ENCODE assay signal across 22 cellular contexts in the genomic region with DNA sequence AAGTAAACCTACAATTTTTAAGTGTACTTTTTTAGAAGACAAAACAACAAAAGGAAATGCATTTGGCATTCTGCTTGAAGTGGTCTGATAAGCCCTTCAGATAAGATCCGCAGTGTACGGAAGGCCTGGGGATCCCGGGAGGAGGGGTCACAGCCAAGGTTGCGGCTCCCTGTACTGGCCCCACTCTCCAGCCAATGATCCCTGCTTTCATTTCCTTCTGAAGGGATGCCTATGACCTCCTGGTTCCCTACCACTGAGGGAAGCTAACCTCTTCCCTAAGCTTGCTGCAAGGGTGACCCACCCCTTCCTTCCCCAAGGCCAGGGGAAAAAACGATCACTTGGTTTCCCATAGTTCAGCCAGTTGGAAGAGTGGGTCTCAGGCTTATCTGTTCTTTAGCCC. TPM values are rescaled to one million over a fixed set of nuclear protein-coding genes. Genes with fewer than 3 reads are reported as not detected.
DNase-seq lines count a peak whose midpoint lies in the region; ATAC-seq, FAIRE-seq and TF ChIP-seq lines count a peak whose summit lies in the region.
"Had no signal": no experiment of that assay in that cellular context is flagged by ENCODE, and none has a peak within 500 bp of the region (broad histone marks: within the 10 kb centered on the region; RNA-seq: fewer than 3 reads in every experiment).

No MANE protein-coding gene starts in this region.

- H3K4me3 ChIP-seq in liver (ENCODE audit: low read depth in 1 of 3, low read length in 3 of 3) (no peak overlapping the region), HepG2 (replicated peaks in 1 of 3; ENCODE audit: insufficient read depth in 1 of 3, low read depth in 2 of 3, low read length in 3 of 3) (no peak overlapping the region), left ventricle myocardium inferior (peak overlapping the region; percentile 17), muscle layer of duodenum (ENCODE audit: low read depth in 1 of 2, low read length in 2 of 2) (no peak overlapping the region), vagina (no peak overlapping the region), hepatocyte (no peak overlapping the region), body of pancreas (no peak overlapping the region)
- H3K4me3 ChIP-seq: GM12878, SJSA1 had no signal

- H2AFZ ChIP-seq in HepG2 (ENCODE audit: low read length) (no peak overlapping the region), hepatocyte (no peak overlapping the region)

- 71% methylated on average over 5 of the region's 5 CpGs for WGBS in liver
- 26% methylated on average over 5 of the region's 5 CpGs for WGBS in HepG2 (ENCODE audit: low lambda C conversion rate)
- 52% methylated on average over 5 of the region's 5 CpGs for WGBS in hepatocyte (ENCODE audit: low lambda C conversion rate, missing lambda C conversion rate)
- WGBS in body of pancreas, 2 donors, result 18 to 24% methylated on average over 5 of the region's 5 CpGs

- H3K4me1 ChIP-seq in liver (ENCODE audit: control insufficient read depth in 4 of 4, insufficient read depth in 4 of 4, low read length in 3 of 4) (peaks cover 0 to 22% (median 6%) of the 10 kb centered on the region in 4 donors), HepG2 (ENCODE audit: insufficient read depth, low read length) (no peaks in the 10 kb centered on the region), left ventricle myocardium inferior (peaks cover 97% of the 10 kb centered on the region), muscle layer of duodenum (ENCODE audit: control insufficient read depth in 1 of 2, insufficient read depth in 2 of 2, low read length in 2 of 2) (peaks cover 3 to 43% of the 10 kb centered on the region in 2 donors), vagina (peaks cover 43% of the 10 kb centered on the region), hepatocyte (ENCODE audit: insufficient read depth) (peaks cover 22% of the 10 kb centered on the region), body of pancreas (peaks cover 5% of the 10 kb centered on the region)

- H3K36me3 ChIP-seq in liver (ENCODE audit: control insufficient read depth in 4 of 4, insufficient read depth in 3 of 4, low read depth in 1 of 4, low read length in 3 of 4) (no peaks in the 10 kb centered on the region), HepG2 (replicated peaks in 1 of 2; ENCODE audit: control insufficient read depth in 1 of 2, insufficient read depth in 2 of 2, low read length in 2 of 2) (no peaks in the 10 kb centered on the region), left ventricle myocardium inferior (no peaks in the 10 kb centered on the region), muscle layer of duodenum (ENCODE audit: control insufficient read depth in 1 of 2, insufficient read depth in 2 of 2, low read length in 2 of 2) (no peaks in the 10 kb centered on the region), vagina (no peaks in the 10 kb centered on the region), hepatocyte (replicated peaks; ENCODE audit: insufficient read depth, low read depth) (no peaks in the 10 kb centered on the region), body of pancreas (replicated peaks in 1 of 2; ENCODE audit: insufficient read depth in 1 of 2, low read depth in 2 of 2) (no peaks in the 10 kb centered on the region)

- no TSS peak for BruUV-seq in HepG2 (replicated peaks; lab: Mats Ljungman, UMichigan)

- TF ChIP-seq RAD21 in liver (IDR thresholded peaks at IDR 0.05) (no peak), HepG2 (CRISPR knock-in tag; IDR thresholded peaks at IDR 0.05) (no peak)

- H3K4me2 ChIP-seq in HepG2 (ENCODE audit: low read depth, low read length) (no peak overlapping the region), hepatocyte (no peak overlapping the region)

- no peak for ATAC-seq in HepG2
- no peak for ATAC-seq in body of pancreas
- ATAC-seq: activated T-helper 17 cell treated with anti-CD3 and anti-CD28 coated beads, Interleukin-2, amount 50 U/mL, for 72 hours; GM12878 had no signal

- no peak for TF ChIP-seq POLR2A in HepG2 (IDR thresholded peaks at IDR 0.05; ENCODE audit: insufficient read depth in 1 of 2, low read depth in 2 of 2, low read length in 2 of 2)
- TF ChIP-seq POLR2A in vagina (IDR thresholded peaks at IDR 0.05), result no peak
- TF ChIP-seq POLR2A in body of pancreas (IDR thresholded peaks at IDR 0.05), result no peak

- no peak for TF ChIP-seq CTCF in liver (IDR thresholded peaks at IDR 0.05; ENCODE audit: low read depth, low read length, missing input control)
- no peak for TF ChIP-seq CTCF in HepG2 (CRISPR knock-in tag; IDR thresholded peaks at IDR 0.05)
- no peak for TF ChIP-seq CTCF in left ventricle myocardium inferior (IDR thresholded peaks at IDR 0.05; ENCODE audit: borderline replicate concordance)
- TF ChIP-seq CTCF in vagina (IDR thresholded peaks at IDR 0.05), result no peak
- no peak for TF ChIP-seq CTCF in hepatocyte (IDR thresholded peaks at IDR 0.05; ENCODE audit: poor library complexity)
- no peak for TF ChIP-seq CTCF in body of pancreas (IDR thresholded peaks at IDR 0.05)

- CTCF ChIA-PET in HepG2 (lab: Yijun Ruan, JAX; ENCODE audit: low intra/inter-chr PET ratio, low total read pairs), result no interaction called here

- TF ChIP-seq EP300 in HepG2 (IDR thresholded peaks at IDR 0.05; ENCODE audit: low read depth in 2 of 2, low read length in 2 of 2), result no peak
- no peak for TF ChIP-seq EP300 in HepG2 (CRISPR knock-in tag; IDR thresholded peaks at IDR 0.05; ENCODE audit: borderline replicate concordance)

- H4K20me1 ChIP-seq in HepG2 (ENCODE audit: insufficient read depth, low read length) (no peaks in the 10 kb centered on the region), hepatocyte (ENCODE audit: insufficient read depth, poor library complexity, severe bottlenecking) (no peaks in the 10 kb centered on the region)

- H3K9me2 ChIP-seq in hepatocyte (replicated peaks; ENCODE audit: insufficient read depth), result no peaks in the 10 kb centered on the region

- H3K9ac ChIP-seq in liver (ENCODE audit: low read depth in 1 of 2, low read length in 2 of 2) (no peak overlapping the region), HepG2 (ENCODE audit: insufficient read depth, low read depth, low read length) (no peak overlapping the region)

- H3K27ac ChIP-seq in liver (ENCODE audit: low read depth in 1 of 2, low read length in 2 of 2) (peak overlapping the region in 1 of 2 donors; percentile 24), HepG2 (ENCODE audit: extremely low read length, insufficient read depth, low read length) (no peak overlapping the region), left ventricle myocardium inferior (replicated peaks) (peak overlapping the region; percentile 95), muscle layer of duodenum (ENCODE audit: low read length) (peak overlapping the region; percentile 10), vagina (peak overlapping the region; percentile 27), hepatocyte (no peak overlapping the region), body of pancreas (no peak overlapping the region)
- H3K27ac ChIP-seq: SJSA1, VCaP had no signal

- no peak for FAIRE-seq in HepG2 (lab: Jason Lieb, UNC)
- FAIRE-seq: GM12878 had no signal

- DNase-seq in HepG2 (ENCODE audit: low spot score), result no peak
- DNase-seq in left ventricle myocardium inferior, result no peak
- DNase-seq in vagina (ENCODE audit: extremely low spot score in 2 of 2), result no peak
- DNase-seq in hepatocyte (ENCODE audit: low spot score), result no peak
- no peak for DNase-seq in body of pancreas
- no peak for DNase-seq in NCI-H1930 (lab: John Stamatoyannopoulos, UW)
- DNase-seq: activated CD8-positive, alpha-beta memory T cell treated with anti-CD3 and anti-CD28 coated beads, Interleukin-2, amount 50 U/mL, for 4 hours; activated naive CD8-positive, alpha-beta T cell treated with anti-CD3 and anti-CD28 coated beads for 36 hours; DMS79; effector memory CD4-positive, alpha-beta T cell; glutamatergic neuron; NCI-H1092; NCI-H2081 treated with DMSO at 0.1 percent for 48 hours; NCI-H446 treated with DMSO at 0.1 percent for 48 hours; occipital lobe had no signal

- POLR2A ChIA-PET in HepG2 (lab: Yijun Ruan, JAX), result no interaction called here

- in situ Hi-C loops in HepG2 (cut with HindIII; ENCODE audit: extremely low pct_ligation_motif_present, low pct_unique_long_range_greater_than_20kb), result no loop called here

- H3K27me3 ChIP-seq in liver (ENCODE audit: control insufficient read depth in 4 of 4, insufficient read depth in 4 of 4, low read length in 3 of 4) (peaks cover 0 to 3% (median 0%) of the 10 kb centered on the region in 4 donors), HepG2 (ENCODE audit: control insufficient read depth in 1 of 2, insufficient read depth in 2 of 2, low read length in 2 of 2) (peaks cover 5 to 48% of the 10 kb centered on the region in 2 experiments; a peak in 4 of 5 replicates), left ventricle myocardium inferior (ENCODE audit: low read depth) (peaks cover 7% of the 10 kb centered on the region), muscle layer of duodenum (ENCODE audit: low read depth, low read length) (no peaks in the 10 kb centered on the region), vagina (no peaks in the 10 kb centered on the region), hepatocyte (peaks cover 6% of the 10 kb centered on the region), body of pancreas (no peaks in the 10 kb centered on the region)
- H3K27me3 ChIP-seq: SJSA1 had no signal

- H3K79me2 ChIP-seq in HepG2 (ENCODE audit: insufficient read depth, low read length) (no peaks in the 10 kb centered on the region), hepatocyte (peaks cover 30% of the 10 kb centered on the region)

- H3K9me3 ChIP-seq in liver (ENCODE audit: control insufficient read depth in 4 of 4, low read length in 3 of 4) (no peaks in the 10 kb centered on the region), HepG2 (ENCODE audit: low read length) (no peaks in the 10 kb centered on the region), left ventricle myocardium inferior (replicated peaks) (no peaks in the 10 kb centered on the region), muscle layer of duodenum (ENCODE audit: control insufficient read depth in 1 of 2, low read length in 2 of 2) (no peaks in the 10 kb centered on the region), vagina (no peaks in the 10 kb centered on the region), hepatocyte (ENCODE audit: low read depth) (no peaks in the 10 kb centered on the region), body of pancreas (no peaks in the 10 kb centered on the region)
- H3K9me3 ChIP-seq: SJSA1 had no signal

- intact Hi-C loops in HepG2 (cut with micrococcal nuclease; ENCODE audit: unreplicated experiment), result no loop called here
- intact Hi-C loops in left ventricle myocardium inferior (cut with micrococcal nuclease), result no loop called here
- intact Hi-C loops in vagina (cut with DNase I), result no loop called here
- intact Hi-C loops in body of pancreas (cut with DNase I), result no loop called here

RNA-seq across cellular contexts. Expression of gene DENND2A, which starts 5.3 kb away (rescaled TPM):
- 1 to 10 TPM; 3.0 to 7.4 TPM for total RNA-seq in liver
- 1 to 10 TPM; 1.2 to 1.6 TPM for polyA plus RNA-seq in liver
- total RNA-seq in HepG2 (2016; rRNA removed; fragmentation: Illumina TruSeq; extraction: Trizol), result not detected in 2 replicates
- 0.09 and 0.10 TPM in 2 replicates for total RNA-seq in HepG2 (2016; cell fraction: cytosol; rRNA removed; fragmentation: Illumina TruSeq; extraction: Trizol; ENCODE audit: low read depth)
- total RNA-seq in HepG2 (2016; cell fraction: insoluble cytoplasmic fraction; rRNA removed; fragmentation: Illumina TruSeq; extraction: Trizol), result not detected in 2 replicates
- total RNA-seq in HepG2 (2016; cell fraction: membrane; rRNA removed; fragmentation: Illumina TruSeq; extraction: Trizol), result not detected in 2 replicates
- not detected in 2 replicates for total RNA-seq in HepG2 (2016; cell fraction: nucleus; rRNA removed; fragmentation: Illumina TruSeq; extraction: Trizol)
- 0.12 TPM in 1 of 2 replicates, not detected in the other for polyA plus RNA-seq in HepG2 (2011; rRNA removed)
- 0.05 TPM in 1 of 2 replicates, not detected in the other for polyA plus RNA-seq in HepG2 (2011; cell fraction: cytosol; rRNA removed)
- not detected in 2 replicates for polyA plus RNA-seq in HepG2 (2011; cell fraction: nucleus; rRNA removed)
- polyA plus RNA-seq in HepG2 (2012), result 0.04 and 0.13 TPM in 2 replicates
- 0.02 TPM in 1 of 2 replicates, not detected in the other for polyA plus RNA-seq in HepG2 (2016; cell fraction: cytosol; fragmentation: Illumina TruSeq; extraction: Trizol; ENCODE audit: low read depth)
- polyA plus RNA-seq in HepG2 (2016; cell fraction: insoluble cytoplasmic fraction; fragmentation: Illumina TruSeq; extraction: Trizol; ENCODE audit: low read depth), result not detected in 2 replicates
- polyA plus RNA-seq in HepG2 (2016; cell fraction: membrane; fragmentation: Illumina TruSeq; extraction: Trizol; ENCODE audit: low read depth), result not detected in 2 replicates
- not detected in 2 replicates for polyA plus RNA-seq in HepG2 (2016; cell fraction: nucleus; fragmentation: Illumina TruSeq; extraction: Trizol; ENCODE audit: insufficient read depth, low read depth)
- not detected in 2 replicates for polyA minus RNA-seq in HepG2 (2011; rRNA and poly(A)+ RNA removed; ENCODE audit: low replicate concordance)
- not detected in 2 replicates for polyA minus RNA-seq in HepG2 (2011; cell fraction: cytosol; rRNA and poly(A)+ RNA removed)
- polyA minus RNA-seq in HepG2 (2011; cell fraction: nucleus; rRNA and poly(A)+ RNA removed), result not detected in 2 replicates
- total RNA-seq in left ventricle myocardium inferior, result 10.8 TPM
- 17.4 TPM for total RNA-seq in vagina
- total RNA-seq in hepatocyte, result 5.9 and 6.7 TPM in 2 replicates
- polyA plus RNA-seq in hepatocyte, result 8.4 and 8.8 TPM in 2 replicates
- 1 to 10 TPM; 2.6 to 7.3 TPM for total RNA-seq in body of pancreas
- total RNA-seq: activated naive CD8-positive, alpha-beta T cell treated with anti-CD3 and anti-CD28 coated beads for 36 hours; activated T-helper 17 cell treated with anti-CD3 and anti-CD28 coated beads, Interleukin-2, amount 50 U/mL, for 72 hours; GM12878; T-helper 2 cell treated with Interferon-gamma antibody and Interleukin-4, amounts not matched to agents 100 ng/mL and 5 ng/mL, for 36 hours had no signal

RNA-seq across cellular contexts. Expression of gene ADCK2, which starts 37.4 kb away (rescaled TPM):
- 10 to 100 TPM; 12.6 to 15.4 TPM for total RNA-seq in liver
- 1 to 10 TPM; 3.2 to 9.6 TPM for polyA plus RNA-seq in liver
- total RNA-seq in HepG2 (2016; rRNA removed; fragmentation: Illumina TruSeq; extraction: Trizol), result 13.0 and 18.8 TPM in 2 replicates
- total RNA-seq in HepG2 (2016; cell fraction: cytosol; rRNA removed; fragmentation: Illumina TruSeq; extraction: Trizol; ENCODE audit: low read depth), result 11.3 and 12.9 TPM in 2 replicates
- 12.9 and 17.0 TPM in 2 replicates for total RNA-seq in HepG2 (2016; cell fraction: insoluble cytoplasmic fraction; rRNA removed; fragmentation: Illumina TruSeq; extraction: Trizol)
- 21.8 and 27.4 TPM in 2 replicates for total RNA-seq in HepG2 (2016; cell fraction: membrane; rRNA removed; fragmentation: Illumina TruSeq; extraction: Trizol)
- 9.9 and 12.3 TPM in 2 replicates for total RNA-seq in HepG2 (2016; cell fraction: nucleus; rRNA removed; fragmentation: Illumina TruSeq; extraction: Trizol)
- polyA plus RNA-seq in HepG2 (2011; rRNA removed), result 8.6 and 11.0 TPM in 2 replicates
- 9.4 and 11.4 TPM in 2 replicates for polyA plus RNA-seq in HepG2 (2011; cell fraction: cytosol; rRNA removed)
- 6.0 and 7.4 TPM in 2 replicates for polyA plus RNA-seq in HepG2 (2011; cell fraction: nucleus; rRNA removed)
- 9.1 and 12.8 TPM in 2 replicates for polyA plus RNA-seq in HepG2 (2012)
- polyA plus RNA-seq in HepG2 (2016; cell fraction: cytosol; fragmentation: Illumina TruSeq; extraction: Trizol; ENCODE audit: low read depth), result 8.4 and 11.6 TPM in 2 replicates
- polyA plus RNA-seq in HepG2 (2016; cell fraction: insoluble cytoplasmic fraction; fragmentation: Illumina TruSeq; extraction: Trizol; ENCODE audit: low read depth), result 12.7 and 13.0 TPM in 2 replicates
- polyA plus RNA-seq in HepG2 (2016; cell fraction: membrane; fragmentation: Illumina TruSeq; extraction: Trizol; ENCODE audit: low read depth), result 14.0 and 16.5 TPM in 2 replicates
- 12.7 and 15.1 TPM in 2 replicates for polyA plus RNA-seq in HepG2 (2016; cell fraction: nucleus; fragmentation: Illumina TruSeq; extraction: Trizol; ENCODE audit: insufficient read depth, low read depth)
- polyA minus RNA-seq in HepG2 (2011; rRNA and poly(A)+ RNA removed; ENCODE audit: low replicate concordance), result 16.6 and 21.9 TPM in 2 replicates
- 6.9 and 9.1 TPM in 2 replicates for polyA minus RNA-seq in HepG2 (2011; cell fraction: cytosol; rRNA and poly(A)+ RNA removed)
- polyA minus RNA-seq in HepG2 (2011; cell fraction: nucleus; rRNA and poly(A)+ RNA removed), result 5.5 and 6.8 TPM in 2 replicates
- total RNA-seq in left ventricle myocardium inferior, result 8.5 TPM
- 21.1 TPM for total RNA-seq in vagina
- total RNA-seq in hepatocyte, result 22.4 and 22.8 TPM in 2 replicates
- polyA plus RNA-seq in hepatocyte, result 24.2 and 25.3 TPM in 2 replicates
- total RNA-seq in body of pancreas, result 10 to 100 TPM; 16.1 to 21.1 TPM

Comparison
In these comparisons a context has a peak if more than half of its experiments do, and no peak if none do; other contexts are left out.
1. H3K27ac ChIP-seq: peak in left ventricle myocardium inferior (single experiment), muscle layer of duodenum (single experiment) and vagina (single experiment); none in HepG2 (single experiment), hepatocyte (single experiment) and body of pancreas (0 of 4).